8 cellular contexts compared by ENCODE assay signal in the genomic region with DNA sequence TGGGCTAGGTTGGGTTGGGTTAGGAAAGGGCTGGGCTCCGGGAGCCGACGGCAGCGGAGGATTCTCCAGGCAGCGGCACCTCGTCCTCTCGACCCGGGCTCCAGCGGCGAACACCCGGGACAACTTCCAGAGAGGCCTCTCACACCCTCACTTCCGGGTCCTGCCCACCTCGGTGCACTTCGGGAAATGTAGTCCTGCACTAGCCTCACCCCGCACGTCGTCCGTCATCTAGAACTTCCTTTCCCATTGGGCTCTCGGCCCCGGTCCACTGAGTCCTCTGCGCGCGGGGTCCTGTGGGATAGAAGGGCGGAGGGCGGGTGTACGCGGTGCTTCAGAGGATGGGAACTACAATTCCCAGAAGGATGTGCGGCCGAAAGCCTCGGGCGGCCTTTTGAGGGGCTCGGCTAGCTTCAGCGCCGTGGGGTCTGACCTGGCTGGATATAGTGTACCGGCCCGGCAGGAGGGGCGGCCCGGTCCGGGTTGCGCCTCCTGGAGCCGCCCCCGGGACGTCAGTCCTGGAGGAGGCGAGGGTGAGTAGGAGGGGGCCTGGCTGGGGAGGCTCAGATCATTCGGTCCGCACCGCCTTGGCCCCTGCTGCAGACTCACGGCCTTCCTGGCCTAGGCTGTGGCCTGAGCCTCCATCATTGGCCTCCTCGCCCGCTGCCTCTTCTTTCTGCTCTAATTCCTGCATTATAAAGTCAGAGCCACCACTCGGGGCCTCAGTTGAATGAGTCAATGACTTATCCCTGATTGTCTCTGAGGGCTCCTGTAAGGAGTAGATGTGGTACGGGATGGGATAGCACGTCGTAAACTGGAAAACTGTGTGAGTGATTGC. TPM values are rescaled to one million over a fixed set of nuclear protein-coding genes. Genes with fewer than 3 reads are reported as not detected.
A peak's percentile ranks its signal among the peaks of the same experiment; 100 is the strongest.
DNase-seq lines count a peak whose midpoint lies in the region; ATAC-seq and TF ChIP-seq lines count a peak whose summit lies in the region.

Gene ERP44 (minus strand): TSS at position 114 of the 835 bp plus-strand sequence. CDS start 160 bp downstream, outside the sequence.
Gene INVS (plus strand): TSS at position 357 of the 835 bp plus-strand sequence. CDS start 5,279 bp downstream, outside the sequence.

- peaks cover 55% of the 10 kb centered on the region for H3K4me1 ChIP-seq in left ventricle myocardium inferior

- intact Hi-C loops in left ventricle myocardium inferior (cut with micrococcal nuclease): no loop called here

- no peaks in the 10 kb centered on the region for H3K9me3 Mint-ChIP-seq in progenitor cell of endocrine pancreas (ENCODE audit: low read depth)

- ATAC-seq in HG02885 (IDR thresholded peaks at IDR 0.05; ENCODE audit: poor library complexity, unreplicated experiment) (peak; percentile 97), T-helper 17 cell (peak; percentile 99)

- H3K27ac ChIP-seq in left ventricle myocardium inferior (replicated peaks): peak within 1 kb of the TSS; percentile 91

- TF ChIP-seq POLR2A in GM15510 (IDR thresholded peaks at IDR 0.05; ENCODE audit: borderline replicate concordance, extremely low read depth, insufficient read length): peak; percentile 83

- peak within 1 kb of the TSS; percentile 81 for H3K4me3 ChIP-seq in left ventricle myocardium inferior

- DNase-seq in NCI-H1694 treated with DMSO at 0.1 percent for 48 hours (lab: John Stamatoyannopoulos, UW) (peak; percentile 96), T-helper 17 cell (peak; percentile 92 to 96 (median 93)), amygdala (lab: John Stamatoyannopoulos, UW) (peak; percentile 85 to 100 (median 99)), left ventricle myocardium inferior (peak; percentile 99), progenitor cell of endocrine pancreas (ENCODE audit: low spot score, unreplicated experiment) (peak; percentile 95), ureter (ENCODE audit: low spot score) (peak; percentile 99)

- peaks cover 2% of the 10 kb centered on the region for H3K36me3 Mint-ChIP-seq in T-helper 17 cell (ENCODE audit: low read depth)
- no peaks in the 10 kb centered on the region for H3K36me3 Mint-ChIP-seq in progenitor cell of endocrine pancreas (ENCODE audit: insufficient read depth)

- no peak for TF ChIP-seq CTCF in left ventricle myocardium inferior (IDR thresholded peaks at IDR 0.05; ENCODE audit: borderline replicate concordance)
- TF ChIP-seq CTCF in progenitor cell of endocrine pancreas (IDR thresholded peaks at IDR 0.05; ENCODE audit: unreplicated experiment): no peak

- H3K4me1 Mint-ChIP-seq in T-helper 17 cell (peaks cover 22% of the 10 kb centered on the region), progenitor cell of endocrine pancreas (ENCODE audit: low read depth) (peaks cover 27% of the 10 kb centered on the region)

- H3K9me3 ChIP-seq in T-helper 17 cell (ENCODE audit: control insufficient read depth, low read length, poor library complexity, severe bottlenecking): no peaks in the 10 kb centered on the region
- H3K9me3 ChIP-seq in left ventricle myocardium inferior (replicated peaks): no peaks in the 10 kb centered on the region

- H3K27me3 ChIP-seq in left ventricle myocardium inferior (ENCODE audit: low read depth): no peaks in the 10 kb centered on the region

- H3K4me3 Mint-ChIP-seq in T-helper 17 cell: peak within 1 kb of the TSS; percentile 98
- H3K4me3 Mint-ChIP-seq in progenitor cell of endocrine pancreas (ENCODE audit: low read depth): peak within 1 kb of the TSS; percentile 100

- H3K36me3 ChIP-seq in left ventricle myocardium inferior: peaks cover 8% of the 10 kb centered on the region

- H3K27me3 Mint-ChIP-seq in T-helper 17 cell (no peaks in the 10 kb centered on the region), progenitor cell of endocrine pancreas (no peaks in the 10 kb centered on the region)

- H3K27ac Mint-ChIP-seq in T-helper 17 cell (peak within 1 kb of the TSS; percentile 97), progenitor cell of endocrine pancreas (peak within 1 kb of the TSS; percentile 99)

RNA-seq across cellular contexts. Expression of gene ERP44, which starts in this region (rescaled TPM):
- total RNA-seq in T-helper 17 cell (10 to 100 TPM; 11.6 to 12.4 TPM), left ventricle myocardium inferior (15.6 TPM), progenitor cell of endocrine pancreas (19.7 and 20.4 TPM in 2 replicates), ureter (21.4 TPM)

RNA-seq across cellular contexts. Expression of gene INVS, which starts in this region (rescaled TPM):
- total RNA-seq in T-helper 17 cell: 10 to 100 TPM; 14.6 to 16.2 TPM
- total RNA-seq in left ventricle myocardium inferior: 6.7 TPM
- total RNA-seq in progenitor cell of endocrine pancreas: 28.1 and 29.5 TPM in 2 replicates
- 24.1 TPM for total RNA-seq in ureter

Comparison
In these comparisons a context has a peak if more than half of its experiments do, and no peak if none do; other contexts are left out.
1. Peak in every context shown above with its lines: DNase-seq, ATAC-seq, H3K4me3 ChIP-seq and H3K27ac ChIP-seq.